15 cellular contexts compared by ENCODE assay signal in genomic region chr7:45848734-45849133, GRCh38. TPM values are rescaled to one million over a fixed set of nuclear protein-coding genes. Genes with fewer than 3 reads are reported as not detected.
"Had no signal": no experiment of that assay in that cellular context is flagged by ENCODE, and none has a peak within 500 bp of the region (broad histone marks: within the 10 kb centered on the region; RNA-seq: fewer than 3 reads in every experiment).

No MANE protein-coding gene starts in this region.

RNA-seq across cellular contexts. Expression of gene CCDC201, which starts 24.1 kb away (rescaled TPM):
- total RNA-seq: activated B cell treated with CpG ODN at 0.5 μM for 24 hours; activated CD4-positive, alpha-beta memory T cell treated with anti-CD3 and anti-CD28 coated beads for 36 hours; activated CD4-positive, alpha-beta memory T cell treated with anti-CD3 and anti-CD28 coated beads, Interleukin-2, amount 10 ng/mL, durations not matched to agents 7 days and 5 days; activated CD4-positive, alpha-beta T cell treated with anti-CD3 and anti-CD28 coated beads for 36 hours; activated CD4-positive, alpha-beta T cell treated with anti-CD3 and anti-CD28 coated beads, Interleukin-2, amount 10 ng/mL, durations not matched to agents 24 days and 14 days; activated CD4-positive, alpha-beta T cell treated with anti-CD3 and anti-CD28 coated beads, Interleukin-2, amount 10 ng/mL, durations not matched to agents 7 days and 5 days; activated CD8-positive, alpha-beta memory T cell treated with anti-CD3 and anti-CD28 coated beads for 36 hours; activated CD8-positive, alpha-beta memory T cell treated with anti-CD3 and anti-CD28 coated beads, Interleukin-2, amount 10 ng/mL, durations not matched to agents 7 days and 5 days; activated CD8-positive, alpha-beta T cell treated with anti-CD3 and anti-CD28 coated beads for 36 hours; activated CD8-positive, alpha-beta T cell treated with anti-CD3 and anti-CD28 coated beads, Interleukin-2, amount 10 ng/mL, durations not matched to agents 7 days and 5 days; T-cell; T-helper 1 cell treated with Interleukin-12 subunit alpha and Interleukin-12 subunit beta and Interleukin-4 antibody, amounts not matched to agents 30 ng/mL and 1 ng/mL, for 36 hours; T-helper 17 cell; T-helper 2 cell treated with Interferon-gamma antibody and Interleukin-4, amounts not matched to agents 100 ng/mL and 5 ng/mL, for 36 hours; WTC11 had no signal

RNA-seq across cellular contexts. Expression of gene IGFBP1, which starts 39.6 kb away (rescaled TPM):
- total RNA-seq: activated B cell treated with CpG ODN at 0.5 μM for 24 hours; activated CD4-positive, alpha-beta memory T cell treated with anti-CD3 and anti-CD28 coated beads for 36 hours; activated CD4-positive, alpha-beta memory T cell treated with anti-CD3 and anti-CD28 coated beads, Interleukin-2, amount 10 ng/mL, durations not matched to agents 7 days and 5 days; activated CD4-positive, alpha-beta T cell treated with anti-CD3 and anti-CD28 coated beads for 36 hours; activated CD4-positive, alpha-beta T cell treated with anti-CD3 and anti-CD28 coated beads, Interleukin-2, amount 10 ng/mL, durations not matched to agents 24 days and 14 days; activated CD4-positive, alpha-beta T cell treated with anti-CD3 and anti-CD28 coated beads, Interleukin-2, amount 10 ng/mL, durations not matched to agents 7 days and 5 days; activated CD8-positive, alpha-beta memory T cell treated with anti-CD3 and anti-CD28 coated beads for 36 hours; activated CD8-positive, alpha-beta memory T cell treated with anti-CD3 and anti-CD28 coated beads, Interleukin-2, amount 10 ng/mL, durations not matched to agents 7 days and 5 days; activated CD8-positive, alpha-beta T cell treated with anti-CD3 and anti-CD28 coated beads for 36 hours; activated CD8-positive, alpha-beta T cell treated with anti-CD3 and anti-CD28 coated beads, Interleukin-2, amount 10 ng/mL, durations not matched to agents 7 days and 5 days; T-helper 1 cell treated with Interleukin-12 subunit alpha and Interleukin-12 subunit beta and Interleukin-4 antibody, amounts not matched to agents 30 ng/mL and 1 ng/mL, for 36 hours; T-helper 17 cell; T-helper 2 cell treated with Interferon-gamma antibody and Interleukin-4, amounts not matched to agents 100 ng/mL and 5 ng/mL, for 36 hours had no signal
